ENCODE assay signal across 8 cellular contexts in the genomic region with DNA sequence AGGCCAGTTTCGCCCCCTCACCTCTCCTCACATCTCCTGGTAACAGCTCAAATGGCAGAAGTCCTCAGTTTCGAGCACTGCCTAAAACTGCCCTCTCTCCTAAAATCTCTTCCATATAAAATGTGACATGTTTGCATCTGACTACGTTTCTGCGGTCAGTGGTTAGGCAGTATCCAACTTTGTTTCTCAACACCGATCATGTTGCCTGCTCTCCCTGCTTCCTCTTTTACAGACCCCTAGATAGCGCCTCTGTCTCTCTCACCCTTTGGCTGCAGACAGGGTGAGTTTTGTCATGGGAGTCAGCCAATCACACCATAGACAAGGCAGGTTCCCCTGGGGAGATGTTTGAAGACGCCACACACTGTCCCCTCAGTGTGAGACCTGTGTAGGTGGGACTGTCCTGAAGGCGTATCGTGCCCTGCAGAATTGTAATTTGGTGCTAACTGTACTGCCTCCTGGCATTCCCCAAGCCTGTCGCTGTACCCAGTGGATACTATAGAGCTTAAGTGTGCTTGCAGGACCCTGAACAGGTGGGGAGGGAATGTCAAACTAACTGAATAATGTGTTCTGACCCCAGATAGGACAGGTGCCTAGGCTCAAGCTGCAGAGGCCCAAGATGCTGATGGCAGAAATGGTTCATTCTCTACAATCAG. TPM values are rescaled to one million over a fixed set of nuclear protein-coding genes. Genes with fewer than 3 reads are reported as not detected.
DNase-seq lines count a peak whose midpoint lies in the region; ATAC-seq, FAIRE-seq and TF ChIP-seq lines count a peak whose summit lies in the region.

No MANE protein-coding gene starts in this region.

- TF ChIP-seq POLR2A in upper lobe of left lung (IDR thresholded peaks at IDR 0.05), result peak in 1 of 4 donors; percentile 72

- peak overlapping the region; percentile 52 for H3K27ac Mint-ChIP-seq in central memory CD8-positive, alpha-beta T cell (ENCODE audit: low read depth)

- TF ChIP-seq CTCF in DND-41 (IDR thresholded peaks at IDR 0.05; ENCODE audit: borderline replicate concordance, extremely low read depth, low read length, poor library complexity, severe bottlenecking) (no peak), upper lobe of left lung (IDR thresholded peaks at IDR 0.05) (no peak)

- no peak for TF ChIP-seq EP300 in upper lobe of left lung (IDR thresholded peaks at IDR 0.05)

- H2AFZ ChIP-seq in DND-41 (ENCODE audit: low read depth, low read length), result peak overlapping the region; percentile 91

- H3K4me3 ChIP-seq in DND-41 (ENCODE audit: low read depth in 1 of 2, low read length in 2 of 2) (peak overlapping the region; percentile 46 to 76; a peak in 3 of 4 replicates), upper lobe of left lung (peak overlapping the region; percentile 54 to 85 (median 72))

- ATAC-seq in DND-41 (ENCODE audit: insufficient read depth, low read depth) (peak; percentile 44), GM21526 (IDR thresholded peaks at IDR 0.05; ENCODE audit: low FRiP score, unreplicated experiment) (peak; percentile 52), upper lobe of left lung (ENCODE audit: low FRiP score in 2 of 2) (peak; percentile 72 to 74)
- ATAC-seq in central memory CD8-positive, alpha-beta T cell (replicated peaks; ENCODE audit: extremely low read depth, poor library complexity, severe bottlenecking), result no peak

- WGBS in upper lobe of left lung, 2 donors, result 45 to 59% methylated on average over 9 to 10 of the region's 10 CpGs

- H3K4me1 ChIP-seq in DND-41 (ENCODE audit: insufficient read depth, low read length), result peaks cover 24% of the 10 kb centered on the region
- H3K4me1 ChIP-seq in upper lobe of left lung, result peaks cover 15 to 25% (median 17%) of the 10 kb centered on the region in 4 donors

- peak overlapping the region; percentile 79 for H3K4me3 Mint-ChIP-seq in central memory CD8-positive, alpha-beta T cell

- H3K27me3 ChIP-seq in DND-41 (ENCODE audit: insufficient read depth, low read length, poor library complexity), result no peaks in the 10 kb centered on the region
- H3K27me3 ChIP-seq in upper lobe of left lung, result no peaks in the 10 kb centered on the region

- peaks cover 19% of the 10 kb centered on the region for H3K4me1 Mint-ChIP-seq in central memory CD8-positive, alpha-beta T cell

- H3K79me2 ChIP-seq in DND-41 (ENCODE audit: insufficient read depth, low read length), result peaks cover 20% of the 10 kb centered on the region

- H3K27me3 Mint-ChIP-seq in central memory CD8-positive, alpha-beta T cell, result no peaks in the 10 kb centered on the region

- peaks cover 22% of the 10 kb centered on the region; the same call in 1 of the 2 replicates for H3K36me3 ChIP-seq in DND-41 (ENCODE audit: insufficient read depth, low read length)
- peaks cover 0 to 18% (median 8%) of the 10 kb centered on the region in 4 donors for H3K36me3 ChIP-seq in upper lobe of left lung

- no peaks in the 10 kb centered on the region for H3K9me3 Mint-ChIP-seq in central memory CD8-positive, alpha-beta T cell

- H3K36me3 Mint-ChIP-seq in central memory CD8-positive, alpha-beta T cell (ENCODE audit: insufficient read depth), result peaks cover 11% of the 10 kb centered on the region

- peak overlapping the region; percentile 79 for H3K9ac ChIP-seq in DND-41 (ENCODE audit: low read depth, low read length)

- in situ Hi-C loops in KBM-7 (cut with MboI; ENCODE audit: low pct_unique_long_range_greater_than_20kb, low sequenced_read_pairs), result no loop called here

- FAIRE-seq in RCC 7860 (lab: Jason Lieb, UNC), result no peak

- H3K27ac ChIP-seq in DND-41 (ENCODE audit: low read length) (peak overlapping the region; percentile 67), upper lobe of left lung (peak overlapping the region; percentile 82 to 96 (median 86))

- peak; percentile 30 for DNase-seq in DND-41
- peak; percentile 92 for DNase-seq in KBM-7
- no peak for DNase-seq in central memory CD8-positive, alpha-beta T cell (ENCODE audit: low spot score in 2 of 2)
- DNase-seq in lung microvascular endothelial cell (ENCODE audit: low read depth in 2 of 2), result peak; percentile 7 to 32
- peak in 1 of 2 donors; percentile 43 for DNase-seq in upper lobe of left lung
- DNase-seq in RCC 7860 (ENCODE audit: low spot score), result no peak
- no peak for DNase-seq in ureter (ENCODE audit: low spot score)

- H3K9me3 ChIP-seq in DND-41 (ENCODE audit: insufficient read depth, low read length, severe bottlenecking), result no peaks in the 10 kb centered on the region
- H3K9me3 ChIP-seq in upper lobe of left lung, result no peaks in the 10 kb centered on the region

- H4K20me1 ChIP-seq in DND-41 (ENCODE audit: insufficient read depth, low read length), result peaks cover 2% of the 10 kb centered on the region; the same call in 1 of the 2 replicates

- peak overlapping the region; percentile 90 for H3K4me2 ChIP-seq in DND-41 (ENCODE audit: insufficient read depth, low read length)

RNA-seq across cellular contexts. Expression of a gene that starts 1.1 kb away (rescaled TPM):
- total RNA-seq in lung microvascular endothelial cell, result 102 and 112 TPM in 2 replicates
- total RNA-seq in upper lobe of left lung, result 100 to 1,000 TPM; 128 to 293 (median 184) TPM
- 101 TPM for total RNA-seq in ureter

RNA-seq across cellular contexts. Expression of a gene that starts 45.6 kb away (rescaled TPM):
- 11.1 and 29.9 TPM in 2 replicates for total RNA-seq in lung microvascular endothelial cell
- total RNA-seq in upper lobe of left lung, result 10 to 100 TPM in 5 of 6 donors, 1 to 10 TPM in 1; 9.5 to 34.1 (median 18.0) TPM
- total RNA-seq in ureter, result 48.5 TPM

Comparison
In these comparisons a context has a peak if more than half of its experiments do, and no peak if none do; other contexts are left out.
1. DNase-seq: peak in DND-41 (single experiment), KBM-7 (single experiment) and lung microvascular endothelial cell (2 of 2); none in central memory CD8-positive, alpha-beta T cell (0 of 2), RCC 7860 (single experiment) and ureter (single experiment).